ENCODE assay signal across 1 cellular context in genomic region chr18:76803413-76803812, GRCh38.
TF ChIP-seq lines count a peak whose summit lies in the region.

No MANE protein-coding gene starts in this region.

TF ChIP-seq in HepG2, 621 proteins besides CTCF, POLR2A, EP300 and RAD21:
- no peak for TF ChIP-seq ZNF235 (CRISPR knock-in tag; IDR thresholded peaks at IDR 0.05; ENCODE audit: borderline replicate concordance)
- no peak for TF ChIP-seq ZNF263 (CRISPR knock-in tag; IDR thresholded peaks at IDR 0.05)
- no peak for TF ChIP-seq CENPT (CRISPR knock-in tag; IDR thresholded peaks at IDR 0.05; ENCODE audit: low read depth)
- no peak for TF ChIP-seq ZNF800 (CRISPR knock-in tag; IDR thresholded peaks at IDR 0.05)
- no peak for TF ChIP-seq FOXM1 (CRISPR knock-in tag; IDR thresholded peaks at IDR 0.05)
- no peak for TF ChIP-seq DNMT3B (CRISPR knock-in tag; conservative IDR thresholded peaks at IDR 0.05)
- no peak for TF ChIP-seq ZNF740 (CRISPR knock-in tag; IDR thresholded peaks at IDR 0.05)
- TF ChIP-seq ZNF33A (CRISPR knock-in tag; IDR thresholded peaks at IDR 0.05; ENCODE audit: borderline replicate concordance), result no peak
- TF ChIP-seq SMC3 (IDR thresholded peaks at IDR 0.05; ENCODE audit: low read length), result no peak
- TF ChIP-seq HDAC6 (IDR thresholded peaks at IDR 0.05; ENCODE audit: low read depth, low read length), result no peak
